Comparison of ENCODE assay signal across 8 cellular contexts in the genomic region with DNA sequence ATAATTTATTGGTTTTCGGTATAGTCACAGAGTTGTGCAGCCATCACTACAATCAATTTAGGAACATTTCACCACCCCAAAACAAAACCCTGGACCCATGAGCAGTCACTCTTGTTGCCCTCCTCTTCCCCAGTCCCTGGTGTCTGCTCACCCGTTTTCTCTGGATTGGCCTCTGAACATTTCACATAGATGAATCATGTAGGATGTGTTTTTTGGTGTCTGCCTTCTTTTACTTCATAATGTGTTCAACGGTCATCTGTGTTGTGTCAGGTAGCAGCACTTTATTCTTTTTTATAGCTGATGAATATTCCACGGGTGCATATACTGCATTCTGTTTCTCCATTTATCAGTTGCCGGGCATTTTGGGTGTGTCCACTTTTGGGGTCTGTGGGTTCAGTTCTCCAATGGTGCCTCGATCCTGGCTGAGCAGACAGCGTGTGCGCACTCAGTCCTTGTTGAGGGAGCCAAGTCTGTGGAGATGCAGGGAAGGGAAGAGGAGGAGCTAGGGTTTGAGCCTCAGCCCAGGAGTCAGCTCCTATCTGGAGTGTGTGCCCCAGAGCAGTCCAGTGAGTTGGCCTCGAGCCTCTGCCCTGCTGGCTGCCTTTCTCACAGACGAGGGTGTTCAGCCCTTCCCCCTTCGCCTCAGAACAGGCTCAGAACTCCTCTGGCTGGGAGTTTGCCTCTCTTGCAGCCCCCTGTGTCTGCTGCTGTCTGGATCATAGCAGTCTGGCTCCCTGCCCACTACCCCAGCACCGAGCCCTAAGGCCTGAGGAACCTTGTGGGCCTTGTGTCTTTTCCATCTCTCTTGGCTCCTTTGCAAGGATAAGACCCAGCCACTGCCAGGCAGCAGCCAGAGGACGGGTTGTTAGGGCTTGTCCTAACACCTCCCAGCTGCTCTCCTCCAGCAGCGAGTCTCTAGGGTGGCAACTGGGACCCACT. TPM values are rescaled to one million over a fixed set of nuclear protein-coding genes. Genes with fewer than 3 reads are reported as not detected.
A peak's percentile ranks its signal among the peaks of the same experiment; 100 is the strongest.
DNase-seq lines count a peak whose midpoint lies in the region; ATAC-seq and TF ChIP-seq lines count a peak whose summit lies in the region.

No MANE protein-coding gene starts in this region.

- no peak for ATAC-seq in GM19395 (IDR thresholded peaks at IDR 0.05; ENCODE audit: unreplicated experiment)

- H3K36me3 Mint-ChIP-seq in activated CD4-positive, alpha-beta T cell treated with anti-CD3 and anti-CD28 coated beads, Interleukin-2, amount 10 ng/mL, durations not matched to agents 7 days and 5 days (ENCODE audit: low read depth) = peaks cover 61% of the 10 kb centered on the region
- peaks cover 59% of the 10 kb centered on the region for H3K36me3 Mint-ChIP-seq in MCF 10A (ENCODE audit: insufficient read depth, unreplicated experiment)

- TF ChIP-seq CTCF in MCF 10A (IDR thresholded peaks at IDR 0.05; ENCODE audit: unreplicated experiment) (no peak), suprapubic skin (IDR thresholded peaks at IDR 0.05) (no peak)

- H3K4me1 Mint-ChIP-seq in activated CD4-positive, alpha-beta T cell treated with anti-CD3 and anti-CD28 coated beads, Interleukin-2, amount 10 ng/mL, durations not matched to agents 7 days and 5 days = peaks cover 80% of the 10 kb centered on the region
- peaks cover 45% of the 10 kb centered on the region for H3K4me1 Mint-ChIP-seq in MCF 10A (ENCODE audit: insufficient read depth, unreplicated experiment)

- DNase-seq in activated CD4-positive, alpha-beta T cell treated with anti-CD3 and anti-CD28 coated beads, Interleukin-2, amount 10 ng/mL, durations not matched to agents 7 days and 5 days = no peak
- DNase-seq in activated CD4-positive, alpha-beta T cell treated with anti-CD3 and anti-CD28 coated beads, Interleukin-2, amount 50 U/mL, for 48 hours = no peak
- DNase-seq in MCF 10A (ENCODE audit: unreplicated experiment) = peak; percentile 37
- peak in 1 of 2 donors; percentile 70 for DNase-seq in suprapubic skin (ENCODE audit: low spot score in 2 of 2)
- DNase-seq in NCI-H2171 (lab: John Stamatoyannopoulos, UW) = no peak
- no peak for DNase-seq in NCI-H510A (lab: John Stamatoyannopoulos, UW)

- 39% methylated on average over 11 of the region's 14 CpGs for WGBS in suprapubic skin

- H3K4me3 Mint-ChIP-seq in activated CD4-positive, alpha-beta T cell treated with anti-CD3 and anti-CD28 coated beads, Interleukin-2, amount 10 ng/mL, durations not matched to agents 7 days and 5 days = peak overlapping the region; percentile 91
- peak overlapping the region; percentile 81 for H3K4me3 Mint-ChIP-seq in MCF 10A (ENCODE audit: unreplicated experiment)

- intact Hi-C loops in MCF 10A (cut with micrococcal nuclease) = no loop called here

- BruUV-seq in MCF 10A (replicated peaks; lab: Mats Ljungman, UMichigan) = no TSS peak

- H3K36me3 ChIP-seq in suprapubic skin = peaks cover 45% of the 10 kb centered on the region

- no peak for TF ChIP-seq POLR2A in suprapubic skin (IDR thresholded peaks at IDR 0.05)

- no peaks in the 10 kb centered on the region for H3K9me3 Mint-ChIP-seq in activated CD4-positive, alpha-beta T cell treated with anti-CD3 and anti-CD28 coated beads, Interleukin-2, amount 10 ng/mL, durations not matched to agents 7 days and 5 days
- no peaks in the 10 kb centered on the region for H3K9me3 Mint-ChIP-seq in MCF 10A (ENCODE audit: unreplicated experiment)

- H3K27ac Mint-ChIP-seq in activated CD4-positive, alpha-beta T cell treated with anti-CD3 and anti-CD28 coated beads, Interleukin-2, amount 10 ng/mL, durations not matched to agents 7 days and 5 days = peak overlapping the region; percentile 79
- H3K27ac Mint-ChIP-seq in MCF 10A (ENCODE audit: low read depth, unreplicated experiment) = peak overlapping the region; percentile 84

- H3K27ac ChIP-seq in layer of hippocampus (ENCODE audit: low read depth, low read length) (peak overlapping the region; percentile 63), suprapubic skin (peak overlapping the region; percentile 59)

- POLR2A ChIA-PET in activated CD4-positive, alpha-beta T cell treated with anti-CD3 and anti-CD28 coated beads, Interleukin-2, amount 10 ng/mL, durations not matched to agents 7 days and 5 days (lab: Charles Lee) = no interaction called here
- POLR2A ChIA-PET in MCF 10A (lab: Yijun Ruan, JAX) = interaction anchor here (1.1 to 2.0 kb wide), 2 partner anchors 31 to 163 kb away, joined by 5 to 8 read pairs; no protein-coding TSS in a partner anchor

- no peaks in the 10 kb centered on the region for H3K27me3 ChIP-seq in layer of hippocampus (ENCODE audit: control insufficient read depth, insufficient read depth, low read length)
- H3K27me3 ChIP-seq in suprapubic skin = no peaks in the 10 kb centered on the region

- peak overlapping the region; percentile 91 for H3K4me3 ChIP-seq in suprapubic skin

- peaks cover 2% of the 10 kb centered on the region for H3K27me3 Mint-ChIP-seq in activated CD4-positive, alpha-beta T cell treated with anti-CD3 and anti-CD28 coated beads, Interleukin-2, amount 10 ng/mL, durations not matched to agents 7 days and 5 days
- H3K27me3 Mint-ChIP-seq in MCF 10A (ENCODE audit: insufficient read depth, unreplicated experiment) = no peaks in the 10 kb centered on the region

- no peaks in the 10 kb centered on the region for H3K9me3 ChIP-seq in suprapubic skin

- peaks cover 45% of the 10 kb centered on the region for H3K4me1 ChIP-seq in suprapubic skin

- TF ChIP-seq EP300 in suprapubic skin (IDR thresholded peaks at IDR 0.05) = no peak

- CTCF ChIA-PET in activated CD4-positive, alpha-beta T cell treated with anti-CD3 and anti-CD28 coated beads, Interleukin-2, amount 10 ng/mL, durations not matched to agents 7 days and 5 days (lab: Charles Lee) = no interaction called here
- CTCF ChIA-PET in MCF 10A (lab: Yijun Ruan, JAX) = no interaction called here

RNA-seq across cellular contexts. Expression of a gene that starts 18.0 kb away (rescaled TPM):
- total RNA-seq in activated CD4-positive, alpha-beta T cell treated with anti-CD3 and anti-CD28 coated beads, Interleukin-2, amount 10 ng/mL, durations not matched to agents 7 days and 5 days = 1 to 10 TPM; 7.1 to 9.1 TPM
- 24.8 and 29.7 TPM in 2 replicates for total RNA-seq in MCF 10A (2022)
- total RNA-seq in suprapubic skin = 10 to 100 TPM in 2 of 4 donors, 1 to 10 TPM in 2; 1.8 to 14.4 (median 9.4) TPM
